ENCODE assay signal across 8 cellular contexts in the genomic region with DNA sequence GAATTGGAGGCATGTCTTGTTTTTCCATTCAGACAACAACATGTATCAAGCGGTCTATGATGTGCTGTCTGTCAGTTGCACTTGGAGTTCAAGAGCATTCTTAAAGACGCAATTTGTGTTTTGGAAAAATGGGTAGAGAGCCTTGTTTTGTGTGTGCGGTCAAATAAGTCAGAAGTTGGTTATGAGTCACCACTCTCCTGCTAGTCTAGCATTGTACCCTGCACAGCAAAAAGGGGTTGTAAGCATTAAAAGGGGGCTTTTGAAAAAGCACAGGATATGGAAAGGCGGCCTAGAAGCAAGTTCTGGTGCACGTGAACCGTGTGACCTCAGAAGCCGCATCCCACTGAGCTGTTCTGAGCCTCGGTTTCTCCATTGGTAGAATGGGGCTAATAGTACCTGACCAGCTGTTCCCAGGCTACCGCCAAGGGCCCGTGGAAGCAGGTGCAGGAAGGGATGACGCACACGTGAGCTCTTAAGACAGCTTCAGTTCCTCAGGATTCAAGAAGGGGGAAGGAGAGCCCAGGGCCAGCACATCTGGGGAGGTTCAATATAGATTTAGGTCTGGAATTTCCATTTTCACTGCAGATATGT.
DNase-seq lines count a peak whose midpoint lies in the region; ATAC-seq and TF ChIP-seq lines count a peak whose summit lies in the region.

No MANE protein-coding gene starts in this region.

- ATAC-seq in natural killer cell treated with Interleukin-12 subunit alpha and Interleukin-12 subunit beta and Interleukin-15 and Interleukin-18, amount 100 ng/mL, for 72 hours: peak in 1 of 2 donors; percentile 59
- ATAC-seq in natural killer cell (no peak), HG03103 (IDR thresholded peaks at IDR 0.05; ENCODE audit: low read depth, unreplicated experiment) (peak; percentile 37)

- no peak for DNase-seq in natural killer cell treated with Interleukin-12 subunit alpha and Interleukin-12 subunit beta and Interleukin-15 and Interleukin-18, amount 100 ng/mL, for 72 hours (ENCODE audit: low spot score)
- no peak for DNase-seq in natural killer cell
- DNase-seq in activated CD4-positive, alpha-beta memory T cell treated with anti-CD3 and anti-CD28 coated beads for 36 hours: peak; percentile 69
- peak; percentile 57 for DNase-seq in fibroblast of the conjunctiva (ENCODE audit: low read depth)
- no peak for DNase-seq in OCI-M1 (lab: John Stamatoyannopoulos, UW)
- DNase-seq in NCI-H1417 treated with DMSO at 0.1 percent for 48 hours (lab: John Stamatoyannopoulos, UW): no peak
- no peak for DNase-seq in NCI-H2029 treated with DMSO at 0.1 percent for 48 hours (lab: John Stamatoyannopoulos, UW)

- POLR2A ChIA-PET in activated CD4-positive, alpha-beta memory T cell treated with anti-CD3 and anti-CD28 coated beads for 36 hours (lab: Charles Lee): interaction anchor here (1.1 to 3.7 kb wide), 10 partner anchors 8 to 124 kb away, joined by 3 to 13 read pairs (median 6); no protein-coding TSS in a partner anchor

- H3K9me3 Mint-ChIP-seq in natural killer cell treated with Interleukin-12 subunit alpha and Interleukin-12 subunit beta and Interleukin-15 and Interleukin-18, amount 100 ng/mL, for 72 hours: no peaks in the 10 kb centered on the region
- no peaks in the 10 kb centered on the region for H3K9me3 Mint-ChIP-seq in natural killer cell
- no peaks in the 10 kb centered on the region for H3K9me3 Mint-ChIP-seq in activated CD4-positive, alpha-beta memory T cell treated with anti-CD3 and anti-CD28 coated beads for 36 hours

- peak overlapping the region; percentile 8 to 72 for H3K27ac Mint-ChIP-seq in natural killer cell treated with Interleukin-12 subunit alpha and Interleukin-12 subunit beta and Interleukin-15 and Interleukin-18, amount 100 ng/mL, for 72 hours
- H3K27ac Mint-ChIP-seq in natural killer cell: peak overlapping the region in 1 of 2 donors; percentile 71
- H3K27ac Mint-ChIP-seq in activated CD4-positive, alpha-beta memory T cell treated with anti-CD3 and anti-CD28 coated beads for 36 hours: peak overlapping the region; percentile 88

- CTCF ChIA-PET in activated CD4-positive, alpha-beta memory T cell treated with anti-CD3 and anti-CD28 coated beads for 36 hours (lab: Charles Lee): interaction anchor here (0.5 to 11.7 kb wide), 7 partner anchors 9 to 265 kb away, joined by 3 to 172 read pairs (median 5); no protein-coding TSS in a partner anchor

- TF ChIP-seq CTCF in natural killer cell (IDR thresholded peaks at IDR 0.05): no peak

- H3K27me3 Mint-ChIP-seq in natural killer cell treated with Interleukin-12 subunit alpha and Interleukin-12 subunit beta and Interleukin-15 and Interleukin-18, amount 100 ng/mL, for 72 hours: peaks cover 28 to 35% of the 10 kb centered on the region in 2 donors
- peaks cover 22 to 24% of the 10 kb centered on the region in 2 donors for H3K27me3 Mint-ChIP-seq in natural killer cell (ENCODE audit: low read depth in 2 of 2)
- no peaks in the 10 kb centered on the region for H3K27me3 Mint-ChIP-seq in activated CD4-positive, alpha-beta memory T cell treated with anti-CD3 and anti-CD28 coated beads for 36 hours

- H3K36me3 Mint-ChIP-seq in natural killer cell treated with Interleukin-12 subunit alpha and Interleukin-12 subunit beta and Interleukin-15 and Interleukin-18, amount 100 ng/mL, for 72 hours: no peaks in the 10 kb centered on the region
- H3K36me3 Mint-ChIP-seq in natural killer cell: no peaks in the 10 kb centered on the region
- peaks cover 3% of the 10 kb centered on the region for H3K36me3 Mint-ChIP-seq in activated CD4-positive, alpha-beta memory T cell treated with anti-CD3 and anti-CD28 coated beads for 36 hours

- intact Hi-C loops in natural killer cell (cut with micrococcal nuclease): loop anchor here (5.0 kb wide), 3 partner anchors 61 to 1276 kb away; a partner anchor contains a TSS
- intact Hi-C loops in activated CD4-positive, alpha-beta memory T cell treated with anti-CD3 and anti-CD28 coated beads for 36 hours (cut with micrococcal nuclease): loop anchor here (1.0 to 10.0 kb wide), 9 partner anchors 179 to 1091 kb away; a partner anchor contains a TSS

- peaks cover 41 to 47% of the 10 kb centered on the region in 2 donors for H3K4me1 Mint-ChIP-seq in natural killer cell treated with Interleukin-12 subunit alpha and Interleukin-12 subunit beta and Interleukin-15 and Interleukin-18, amount 100 ng/mL, for 72 hours (ENCODE audit: low read depth in 2 of 2)
- H3K4me1 Mint-ChIP-seq in natural killer cell: peaks cover 21 to 39% of the 10 kb centered on the region in 2 donors
- peaks cover 87% of the 10 kb centered on the region for H3K4me1 Mint-ChIP-seq in activated CD4-positive, alpha-beta memory T cell treated with anti-CD3 and anti-CD28 coated beads for 36 hours (ENCODE audit: low read depth)

- peak overlapping the region; percentile 61 for H3K4me3 Mint-ChIP-seq in natural killer cell treated with Interleukin-12 subunit alpha and Interleukin-12 subunit beta and Interleukin-15 and Interleukin-18, amount 100 ng/mL, for 72 hours
- no peak overlapping the region for H3K4me3 Mint-ChIP-seq in natural killer cell
- H3K4me3 Mint-ChIP-seq in activated CD4-positive, alpha-beta memory T cell treated with anti-CD3 and anti-CD28 coated beads for 36 hours: peak overlapping the region; percentile 57

Comparison
In these comparisons a context has a peak if more than half of its experiments do, and no peak if none do; other contexts are left out.
1. DNase-seq: peak in activated CD4-positive, alpha-beta memory T cell treated with anti-CD3 and anti-CD28 coated beads for 36 hours (single experiment) and fibroblast of the conjunctiva (single experiment); none in natural killer cell treated with Interleukin-12 subunit alpha and Interleukin-12 subunit beta and Interleukin-15 and Interleukin-18, amount 100 ng/mL, for 72 hours (single experiment), natural killer cell (single experiment), OCI-M1 (single experiment), NCI-H1417 treated with DMSO at 0.1 percent for 48 hours (single experiment) and NCI-H2029 treated with DMSO at 0.1 percent for 48 hours (single experiment).